Comparison of ENCODE assay signal across 17 cellular contexts in the genomic region with DNA sequence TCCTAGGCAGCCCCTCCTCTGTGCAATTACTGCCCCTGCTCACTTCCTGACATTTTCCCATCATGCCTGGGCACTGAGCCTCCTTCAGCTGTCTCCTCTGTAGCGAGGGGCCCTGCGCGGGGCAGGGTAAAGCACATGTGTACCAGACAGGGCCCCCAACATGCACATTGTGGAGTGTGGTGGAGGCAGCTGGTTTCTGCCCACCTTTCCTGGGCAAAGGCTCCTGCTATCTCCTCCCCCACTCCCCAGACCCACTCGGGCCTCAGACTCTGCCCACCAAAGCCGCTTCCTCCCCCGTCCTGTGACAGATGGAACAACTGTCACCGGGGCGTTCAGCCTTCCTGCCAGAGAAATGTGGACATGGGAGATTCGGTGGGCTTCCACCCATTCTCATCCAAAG. TPM values are rescaled to one million over a fixed set of nuclear protein-coding genes. Genes with fewer than 3 reads are reported as not detected.
DNase-seq lines count a peak whose midpoint lies in the region; ATAC-seq and TF ChIP-seq lines count a peak whose summit lies in the region.
"Had no signal": no experiment of that assay in that cellular context is flagged by ENCODE, and none has a peak within 500 bp of the region (broad histone marks: within the 10 kb centered on the region; RNA-seq: fewer than 3 reads in every experiment).

No MANE protein-coding gene starts in this region.

- no peak for ATAC-seq in activated CD4-positive, alpha-beta T cell treated with anti-CD3 and anti-CD28 coated beads for 36 hours
- no peak for ATAC-seq in HG03439 (IDR thresholded peaks at IDR 0.05; ENCODE audit: unreplicated experiment)

- CTCF ChIA-PET in activated CD4-positive, alpha-beta T cell treated with anti-CD3 and anti-CD28 coated beads for 36 hours (lab: Charles Lee) = no interaction called here
- CTCF ChIA-PET in mammary epithelial cell (lab: Charles Lee; ENCODE audit: low non-redundant PET) = no interaction called here

- H3K4me2 ChIP-seq in mammary epithelial cell (ENCODE audit: insufficient read depth, low read depth, low read length) = no peak overlapping the region

- no peaks in the 10 kb centered on the region for H3K4me1 ChIP-seq in mammary epithelial cell (ENCODE audit: insufficient read depth, low read length)

- H3K9me3 ChIP-seq in mammary epithelial cell (replicated peaks; ENCODE audit: insufficient read depth, low read length) = no peaks in the 10 kb centered on the region
- H3K9me3 ChIP-seq: tibial nerve had no signal

- H3K9me3 Mint-ChIP-seq in activated CD4-positive, alpha-beta T cell treated with anti-CD3 and anti-CD28 coated beads for 36 hours (ENCODE audit: low read depth) = no peaks in the 10 kb centered on the region
- no peaks in the 10 kb centered on the region for H3K9me3 Mint-ChIP-seq in activated T-helper 1 cell treated with anti-CD3 and anti-CD28 coated beads, Interleukin-12 subunit alpha, Interleukin-12 subunit beta, Interleukin-2, Interleukin-4 antibody, amounts not matched to agents 30 ng/mL and 10 ng/mL and 1 ng/mL, durations not matched to agents 14 hours and 24 hours and 36 hours
- H3K9me3 Mint-ChIP-seq in neural crest cell = no peaks in the 10 kb centered on the region
- H3K9me3 Mint-ChIP-seq: mesothelial cell of epicardium had no signal

- H2AFZ ChIP-seq in mammary epithelial cell (ENCODE audit: low read depth, low read length) = no peak overlapping the region

- no peak for TF ChIP-seq CTCF in neural crest cell (conservative IDR thresholded peaks at IDR 0.05)
- no peak for TF ChIP-seq CTCF in mammary epithelial cell (conservative IDR thresholded peaks at IDR 0.05 in 1 of 2, IDR thresholded peaks at IDR 0.05 in 1 of 2; ENCODE audit: extremely low read depth in 1 of 2, insufficient read depth in 1 of 2, low read depth in 1 of 2, low read length in 2 of 2)

- no TSS peak for BruUV-seq in mammary epithelial cell (replicated peaks; lab: Mats Ljungman, UMichigan)

- H3K79me2 ChIP-seq in mammary epithelial cell (ENCODE audit: insufficient read depth, low read length) = no peaks in the 10 kb centered on the region

- dilution Hi-C loops in mammary epithelial cell (cut with HindIII; ENCODE audit: low sequenced_read_pairs) = no loop called here

- in situ Hi-C loops in KBM-7 (cut with MboI; ENCODE audit: low pct_unique_long_range_greater_than_20kb, low sequenced_read_pairs) (no loop called here), mammary epithelial cell (cut with MboI; ENCODE audit: low sequenced_read_pairs in 2 of 2) (no loop called here)

- no peak overlapping the region for H3K4me3 Mint-ChIP-seq in activated CD4-positive, alpha-beta T cell treated with anti-CD3 and anti-CD28 coated beads for 36 hours
- H3K4me3 Mint-ChIP-seq in activated T-helper 1 cell treated with anti-CD3 and anti-CD28 coated beads, Interleukin-12 subunit alpha, Interleukin-12 subunit beta, Interleukin-2, Interleukin-4 antibody, amounts not matched to agents 30 ng/mL and 10 ng/mL and 1 ng/mL, durations not matched to agents 14 hours and 24 hours and 36 hours = no peak overlapping the region
- peak overlapping the region; percentile 31 for H3K4me3 Mint-ChIP-seq in neural crest cell
- H3K4me3 Mint-ChIP-seq: mesothelial cell of epicardium had no signal

- DNase-seq in activated CD4-positive, alpha-beta T cell treated with anti-CD3 and anti-CD28 coated beads for 36 hours = no peak
- no peak for DNase-seq in activated CD4-positive, alpha-beta T cell treated with anti-CD3 and anti-CD28 coated beads for 1 hour
- DNase-seq in KBM-7 = peak; percentile 59
- no peak for DNase-seq in activated T-helper 1 cell treated with anti-CD3 and anti-CD28 coated beads, Interleukin-12 subunit alpha, Interleukin-12 subunit beta, Interleukin-2, Interleukin-4 antibody, amounts not matched to agents 30 ng/mL and 10 ng/mL and 1 ng/mL, durations not matched to agents 14 hours and 24 hours and 36 hours (ENCODE audit: low spot score)
- DNase-seq in neural crest cell (ENCODE audit: low read depth, low spot score) = no peak
- no peak for DNase-seq in mammary epithelial cell
- no peak for DNase-seq in mesenteric fat pad (ENCODE audit: low spot score)
- DNase-seq: ACHN; activated T-cell treated with anti-CD3 and anti-CD28 coated beads, Interleukin-2, amount 50 U/mL, for 1 hour; effector CD4-positive, alpha-beta T cell; NCI-H774; SHP77; stimulated activated CD4-positive, alpha-beta T cell treated with anti-CD3 and anti-CD28 coated beads, Interleukin-15, amount 100 ng/mL, for 24 hours had no signal

- no peaks in the 10 kb centered on the region for H4K20me1 ChIP-seq in mammary epithelial cell (ENCODE audit: insufficient read depth, low read length)

- no peak overlapping the region for H3K27ac ChIP-seq in mammary epithelial cell (ENCODE audit: insufficient read depth, low read depth, low read length)
- H3K27ac ChIP-seq: tibial nerve had no signal

- no peaks in the 10 kb centered on the region for H3K27me3 Mint-ChIP-seq in activated CD4-positive, alpha-beta T cell treated with anti-CD3 and anti-CD28 coated beads for 36 hours
- H3K27me3 Mint-ChIP-seq in activated T-helper 1 cell treated with anti-CD3 and anti-CD28 coated beads, Interleukin-12 subunit alpha, Interleukin-12 subunit beta, Interleukin-2, Interleukin-4 antibody, amounts not matched to agents 30 ng/mL and 10 ng/mL and 1 ng/mL, durations not matched to agents 14 hours and 24 hours and 36 hours (ENCODE audit: insufficient read depth) = no peaks in the 10 kb centered on the region
- no peaks in the 10 kb centered on the region for H3K27me3 Mint-ChIP-seq in neural crest cell (ENCODE audit: low read depth)

- H3K4me1 Mint-ChIP-seq in activated CD4-positive, alpha-beta T cell treated with anti-CD3 and anti-CD28 coated beads for 36 hours = peaks cover 27% of the 10 kb centered on the region
- H3K4me1 Mint-ChIP-seq in activated T-helper 1 cell treated with anti-CD3 and anti-CD28 coated beads, Interleukin-12 subunit alpha, Interleukin-12 subunit beta, Interleukin-2, Interleukin-4 antibody, amounts not matched to agents 30 ng/mL and 10 ng/mL and 1 ng/mL, durations not matched to agents 14 hours and 24 hours and 36 hours (ENCODE audit: low read depth) = peaks cover 23% of the 10 kb centered on the region
- peaks cover 15% of the 10 kb centered on the region for H3K4me1 Mint-ChIP-seq in neural crest cell

- no peaks in the 10 kb centered on the region for H3K27me3 ChIP-seq in mammary epithelial cell (ENCODE audit: insufficient read depth, low read length)
- H3K27me3 ChIP-seq: tibial nerve had no signal

- intact Hi-C loops in activated CD4-positive, alpha-beta T cell treated with anti-CD3 and anti-CD28 coated beads for 36 hours (cut with DNase I, micrococcal nuclease) = loop anchor here in 1 of 2 experiments (10.0 kb wide), 1 partner anchor 1602 kb away; a partner anchor contains a TSS
- intact Hi-C loops in activated T-helper 1 cell treated with anti-CD3 and anti-CD28 coated beads, Interleukin-12 subunit alpha, Interleukin-12 subunit beta, Interleukin-2, Interleukin-4 antibody, amounts not matched to agents 30 ng/mL and 10 ng/mL and 1 ng/mL, durations not matched to agents 14 hours and 24 hours and 36 hours (cut with micrococcal nuclease) = no loop called here
- intact Hi-C loops in mammary epithelial cell (cut with micrococcal nuclease) = no loop called here

- no peak overlapping the region for H3K9ac ChIP-seq in mammary epithelial cell (ENCODE audit: insufficient read depth, low read length)

- H3K36me3 Mint-ChIP-seq in activated CD4-positive, alpha-beta T cell treated with anti-CD3 and anti-CD28 coated beads for 36 hours (ENCODE audit: low read depth) = peaks cover 17% of the 10 kb centered on the region
- peaks cover 22% of the 10 kb centered on the region for H3K36me3 Mint-ChIP-seq in activated T-helper 1 cell treated with anti-CD3 and anti-CD28 coated beads, Interleukin-12 subunit alpha, Interleukin-12 subunit beta, Interleukin-2, Interleukin-4 antibody, amounts not matched to agents 30 ng/mL and 10 ng/mL and 1 ng/mL, durations not matched to agents 14 hours and 24 hours and 36 hours (ENCODE audit: low read depth)
- H3K36me3 Mint-ChIP-seq in neural crest cell (ENCODE audit: low read depth) = peaks cover 3% of the 10 kb centered on the region

- POLR2A ChIA-PET in activated CD4-positive, alpha-beta T cell treated with anti-CD3 and anti-CD28 coated beads for 36 hours (lab: Charles Lee) = no interaction called here

- 83% methylated on average over 6 of the region's 9 CpGs for WGBS in mammary epithelial cell (ENCODE audit: low coverage, missing lambda C conversion rate)

- peaks cover 7% of the 10 kb centered on the region for H3K36me3 ChIP-seq in mammary epithelial cell (ENCODE audit: insufficient read depth, low read length)

- peak overlapping the region; percentile 45 for H3K27ac Mint-ChIP-seq in activated CD4-positive, alpha-beta T cell treated with anti-CD3 and anti-CD28 coated beads for 36 hours
- peak overlapping the region; percentile 67 for H3K27ac Mint-ChIP-seq in activated T-helper 1 cell treated with anti-CD3 and anti-CD28 coated beads, Interleukin-12 subunit alpha, Interleukin-12 subunit beta, Interleukin-2, Interleukin-4 antibody, amounts not matched to agents 30 ng/mL and 10 ng/mL and 1 ng/mL, durations not matched to agents 14 hours and 24 hours and 36 hours
- H3K27ac Mint-ChIP-seq in neural crest cell (ENCODE audit: unreplicated experiment) = peak overlapping the region; percentile 75
- H3K27ac Mint-ChIP-seq: mesothelial cell of epicardium had no signal

- H3K4me3 ChIP-seq in mammary epithelial cell (replicated peaks in 1 of 3; ENCODE audit: insufficient read depth in 1 of 3, low read depth in 2 of 3, low read length in 3 of 3) = no peak overlapping the region
- H3K4me3 ChIP-seq: tibial nerve had no signal

RNA-seq across cellular contexts. Expression of a gene that starts 2.9 kb away (rescaled TPM):
- total RNA-seq in activated CD4-positive, alpha-beta T cell treated with anti-CD3 and anti-CD28 coated beads for 36 hours = 10 to 100 TPM in 1 of 2 experiments, 1 to 10 TPM in 1; 9.7 to 10.5 TPM
- 9.6 and 10.8 TPM in 2 replicates for total RNA-seq in activated T-helper 1 cell treated with anti-CD3 and anti-CD28 coated beads, Interleukin-12 subunit alpha, Interleukin-12 subunit beta, Interleukin-2, Interleukin-4 antibody, amounts not matched to agents 30 ng/mL and 10 ng/mL and 1 ng/mL, durations not matched to agents 14 hours and 24 hours and 36 hours
- 30.0 and 30.2 TPM in 2 replicates for total RNA-seq in neural crest cell
- total RNA-seq in mammary epithelial cell = 10 to 100 TPM in 1 of 2 donors, 1 to 10 TPM in 1; 1.5 to 10.8 TPM
- polyA plus RNA-seq in mammary epithelial cell = 8.1 TPM
- polyA minus RNA-seq in mammary epithelial cell = 30.4 TPM
- total RNA-seq in mesenteric fat pad = 9.8 TPM

RNA-seq across cellular contexts. Expression of a gene that starts 15.2 kb away (rescaled TPM):
- under 1 TPM; 0.11 to 0.23 TPM for total RNA-seq in activated CD4-positive, alpha-beta T cell treated with anti-CD3 and anti-CD28 coated beads for 36 hours
- total RNA-seq in activated T-helper 1 cell treated with anti-CD3 and anti-CD28 coated beads, Interleukin-12 subunit alpha, Interleukin-12 subunit beta, Interleukin-2, Interleukin-4 antibody, amounts not matched to agents 30 ng/mL and 10 ng/mL and 1 ng/mL, durations not matched to agents 14 hours and 24 hours and 36 hours = 0.05 TPM in 1 of 2 replicates, not detected in the other
- 0.61 and 0.70 TPM in 2 replicates for total RNA-seq in neural crest cell
- total RNA-seq in mammary epithelial cell = under 1 TPM; under 0.01 to 0.19 TPM
- polyA plus RNA-seq in mammary epithelial cell = 0.07 TPM
- polyA minus RNA-seq in mammary epithelial cell = not detected
- not detected for total RNA-seq in mesenteric fat pad
- total RNA-seq: fibroblast of villous mesenchyme, tibial nerve had no signal

RNA-seq across cellular contexts. Expression of a gene that starts 28.0 kb away (rescaled TPM):
- 10 to 100 TPM; 54.2 to 68.8 TPM for total RNA-seq in activated CD4-positive, alpha-beta T cell treated with anti-CD3 and anti-CD28 coated beads for 36 hours
- 66.4 and 68.7 TPM in 2 replicates for total RNA-seq in activated T-helper 1 cell treated with anti-CD3 and anti-CD28 coated beads, Interleukin-12 subunit alpha, Interleukin-12 subunit beta, Interleukin-2, Interleukin-4 antibody, amounts not matched to agents 30 ng/mL and 10 ng/mL and 1 ng/mL, durations not matched to agents 14 hours and 24 hours and 36 hours
- total RNA-seq in neural crest cell (67.2 and 69.2 TPM in 2 replicates), mammary epithelial cell (10 to 100 TPM; 46.0 to 70.7 TPM), mesenteric fat pad (99.0 TPM)
- polyA plus RNA-seq in mammary epithelial cell = 78.6 TPM
- polyA minus RNA-seq in mammary epithelial cell = 91.8 TPM
